33 cellular contexts compared by ENCODE assay signal in genomic region chr9:107211331-107211730, GRCh38.
"Had no signal": no experiment of that assay in that cellular context is flagged by ENCODE, and none has a peak within 500 bp of the region (broad histone marks: within the 10 kb centered on the region; RNA-seq: fewer than 3 reads in every experiment).

No MANE protein-coding gene starts in this region.

- H3K9me3 Mint-ChIP-seq: activated CD4-positive, alpha-beta memory T cell treated with anti-CD3 and anti-CD28 coated beads, Interleukin-2, amount 10 ng/mL, durations not matched to agents 7 days and 5 days; activated naive CD4-positive, alpha-beta T cell treated with anti-CD3 and anti-CD28 coated beads, Interleukin-2, amount 10 ng/mL, durations not matched to agents 7 days and 5 days; activated naive CD8-positive, alpha-beta T cell treated with anti-CD3 and anti-CD28 coated beads, Interleukin-2, amount 50 U/mL, for 24 hours; brain; T-helper 1 cell treated with Interleukin-12 subunit alpha and Interleukin-12 subunit beta and Interleukin-4 antibody, amounts not matched to agents 30 μg/mL and 1 μg/mL, for 36 hours; T-helper 2 cell treated with Interferon-gamma antibody and Interleukin-4, amounts not matched to agents 5 μg/mL and 100 μg/mL, for 36 hours had no signal

- H3K4me1 Mint-ChIP-seq: brain had no signal

- H3K36me3 ChIP-seq: Peyer's patch, SJSA1 had no signal

- H3K27ac Mint-ChIP-seq: activated CD4-positive, alpha-beta memory T cell treated with anti-CD3 and anti-CD28 coated beads, Interleukin-2, amount 10 ng/mL, durations not matched to agents 7 days and 5 days; activated CD4-positive, alpha-beta T cell treated with anti-CD3 and anti-CD28 coated beads for 36 hours; activated CD8-positive, alpha-beta memory T cell treated with anti-CD3 and anti-CD28 coated beads, Interleukin-2, amount 10 ng/mL, durations not matched to agents 7 days and 5 days; activated naive CD4-positive, alpha-beta T cell treated with anti-CD3 and anti-CD28 coated beads, Interleukin-2, amount 10 ng/mL, durations not matched to agents 7 days and 5 days; activated naive CD8-positive, alpha-beta T cell; activated naive CD8-positive, alpha-beta T cell treated with anti-CD3 and anti-CD28 coated beads, Interleukin-2, amount 50 U/mL, for 24 hours; brain; T-helper 1 cell treated with Interleukin-12 subunit alpha and Interleukin-12 subunit beta and Interleukin-4 antibody, amounts not matched to agents 30 μg/mL and 1 μg/mL, for 36 hours; T-helper 2 cell treated with Interferon-gamma antibody and Interleukin-4, amounts not matched to agents 5 μg/mL and 100 μg/mL, for 36 hours had no signal

- H3K4me3 ChIP-seq: Peyer's patch, SJSA1 had no signal

- H3K27me3 ChIP-seq: Peyer's patch, SJSA1 had no signal

- H3K9me3 ChIP-seq: Peyer's patch, SJSA1, SK-N-SH had no signal

- H3K36me3 Mint-ChIP-seq: activated CD8-positive, alpha-beta memory T cell treated with anti-CD3 and anti-CD28 coated beads, Interleukin-2, amount 10 ng/mL, durations not matched to agents 7 days and 5 days; activated naive CD4-positive, alpha-beta T cell treated with anti-CD3 and anti-CD28 coated beads, Interleukin-2, amount 10 ng/mL, durations not matched to agents 7 days and 5 days; activated naive CD8-positive, alpha-beta T cell; brain had no signal

- H3K27me3 Mint-ChIP-seq: activated naive CD4-positive, alpha-beta T cell treated with anti-CD3 and anti-CD28 coated beads, Interleukin-2, amount 10 ng/mL, durations not matched to agents 7 days and 5 days had no signal

- DNase-seq: activated CD4-positive, alpha-beta memory T cell treated with anti-CD3 and anti-CD28 coated beads, Interleukin-2, amount 10 ng/mL, durations not matched to agents 7 days and 5 days; activated CD4-positive, alpha-beta T cell treated with anti-CD3 and anti-CD28 coated beads for 36 hours; activated CD8-positive, alpha-beta memory T cell treated with anti-CD3 and anti-CD28 coated beads for 24 hours; activated CD8-positive, alpha-beta memory T cell treated with anti-CD3 and anti-CD28 coated beads, Interleukin-2, amount 10 ng/mL, durations not matched to agents 7 days and 5 days; activated CD8-positive, alpha-beta memory T cell treated with anti-CD3 and anti-CD28 coated beads, Interleukin-2, amount 50 U/mL, for 48 hours; activated effector memory CD4-positive, alpha-beta T cell treated with Interleukin-2 at 50 U/mL for 16 hours; activated naive CD4-positive, alpha-beta T cell treated with anti-CD3 and anti-CD28 coated beads, Interleukin-2, amount 10 ng/mL, durations not matched to agents 7 days and 5 days; activated naive CD8-positive, alpha-beta T cell treated with anti-CD3 and anti-CD28 coated beads, Interleukin-2, amount 50 U/mL, for 24 hours; activated T-cell treated with anti-CD3 and anti-CD28 coated beads, Interleukin-2, amount 50 U/mL, for 48 hours; anterior cingulate cortex; caudate nucleus; cerebellar nuclear complex; Karpas-422; NCI-H1105; NCI-H1417 treated with DMSO at 0.1 percent for 48 hours; NCI-H187 treated with DMSO at 0.1 percent for 48 hours; NCI-H2081; NCI-H2171 treated with DMSO at 0.1 percent for 48 hours; NCI-H226; NCI-H524 treated with DMSO at 0.1 percent for 48 hours; NCI-H748 treated with DMSO at 0.1 percent for 48 hours; NK-92 treated with Interleukin-12 subunit alpha and Interleukin-12 subunit beta, amount 100 ng/mL, for 24 hours; PC-3; Peyer's patch; RPMI8226; SHP77 treated with DMSO at 0.1 percent for 48 hours; SK-N-SH had no signal

- ATAC-seq: activated CD4-positive, alpha-beta T cell treated with anti-CD3 and anti-CD28 coated beads for 36 hours; activated CD4-positive, CD25-positive, alpha-beta regulatory T cell treated with anti-CD3 and anti-CD28 coated beads, Interleukin-2, amount 50 U/mL, for 24 hours; activated CD8-positive, alpha-beta memory T cell treated with anti-CD3 and anti-CD28 coated beads, Interleukin-2, amount 10 ng/mL, durations not matched to agents 7 days and 5 days; activated naive CD8-positive, alpha-beta T cell treated with anti-CD3 and anti-CD28 coated beads, Interleukin-2, amount 50 U/mL, for 24 hours; PC-3 had no signal

- H3K9me2 ChIP-seq: SK-N-SH had no signal

- H3K4me2 ChIP-seq: SK-N-SH had no signal

- H3K27ac ChIP-seq: Peyer's patch, SJSA1 had no signal

- H3K4me1 ChIP-seq: Peyer's patch had no signal

- H3K9ac ChIP-seq: SK-N-SH had no signal

- H3K4me3 Mint-ChIP-seq: activated CD4-positive, alpha-beta memory T cell treated with anti-CD3 and anti-CD28 coated beads, Interleukin-2, amount 10 ng/mL, durations not matched to agents 7 days and 5 days; activated CD4-positive, alpha-beta T cell treated with anti-CD3 and anti-CD28 coated beads for 36 hours; activated CD8-positive, alpha-beta memory T cell treated with anti-CD3 and anti-CD28 coated beads, Interleukin-2, amount 10 ng/mL, durations not matched to agents 7 days and 5 days; activated naive CD4-positive, alpha-beta T cell treated with anti-CD3 and anti-CD28 coated beads, Interleukin-2, amount 10 ng/mL, durations not matched to agents 7 days and 5 days; activated naive CD8-positive, alpha-beta T cell; activated naive CD8-positive, alpha-beta T cell treated with anti-CD3 and anti-CD28 coated beads, Interleukin-2, amount 50 U/mL, for 24 hours; brain; T-helper 1 cell treated with Interleukin-12 subunit alpha and Interleukin-12 subunit beta and Interleukin-4 antibody, amounts not matched to agents 30 μg/mL and 1 μg/mL, for 36 hours; T-helper 2 cell treated with Interferon-gamma antibody and Interleukin-4, amounts not matched to agents 5 μg/mL and 100 μg/mL, for 36 hours had no signal
